In genomic region chr3:44476963-44477311, GRCh38 we compare ENCODE assay signal across 8 cellular contexts. TPM values are rescaled to one million over a fixed set of nuclear protein-coding genes. Genes with fewer than 3 reads are reported as not detected.
DNase-seq lines count a peak whose midpoint lies in the region; ATAC-seq and TF ChIP-seq lines count a peak whose summit lies in the region.

No MANE protein-coding gene starts in this region.

- H3K9ac ChIP-seq in SK-N-MC (ENCODE audit: insufficient read length) (peak overlapping the region; percentile 75), rectal smooth muscle tissue (ENCODE audit: low read length) (no peak overlapping the region)

- H3K36me3 ChIP-seq in SK-N-MC (ENCODE audit: insufficient read depth, low read length): no peaks in the 10 kb centered on the region
- H3K36me3 ChIP-seq in rectal smooth muscle tissue (ENCODE audit: control insufficient read depth, insufficient read depth, low read length): no peaks in the 10 kb centered on the region

- no peak for ATAC-seq in GM21360 (IDR thresholded peaks at IDR 0.05; ENCODE audit: unreplicated experiment)

- DNase-seq in SK-N-MC (ENCODE audit: low read depth, low spot score): no peak
- no peak for DNase-seq in fibroblast of the aortic adventitia (ENCODE audit: low read depth)
- no peak for DNase-seq in NCI-H1105 treated with DMSO at 0.1 percent for 48 hours (lab: John Stamatoyannopoulos, UW)
- no peak for DNase-seq in NCI-H510A (lab: John Stamatoyannopoulos, UW)
- no peak for DNase-seq in T1000 (lab: John Stamatoyannopoulos, UW)

- H3K4me3 ChIP-seq in GM08714 (ENCODE audit: low read length) (peak overlapping the region; percentile 93), SK-N-MC (peak overlapping the region; percentile 85), fibroblast of the aortic adventitia (ENCODE audit: low read depth, low read length) (peak overlapping the region; percentile 72), rectal smooth muscle tissue (ENCODE audit: low read length) (peak overlapping the region; percentile 82)

- H3K27me3 ChIP-seq in rectal smooth muscle tissue (ENCODE audit: control insufficient read depth, insufficient read depth, low read length): no peaks in the 10 kb centered on the region

- H3K9me3 ChIP-seq in SK-N-MC (ENCODE audit: low read depth, low read length): no peaks in the 10 kb centered on the region

- H3K27ac ChIP-seq in SK-N-MC (peak overlapping the region; percentile 79; the same call in 1 of the 2 replicates), rectal smooth muscle tissue (ENCODE audit: low read depth, low read length) (no peak overlapping the region)

- TF ChIP-seq CTCF in fibroblast of the aortic adventitia (IDR thresholded peaks at IDR 0.05; ENCODE audit: insufficient read depth, low read length): no peak

- peaks cover 3% of the 10 kb centered on the region for H3K4me1 ChIP-seq in rectal smooth muscle tissue (ENCODE audit: control insufficient read depth, insufficient read depth, low read length)

RNA-seq across cellular contexts. Expression of gene ZNF445, which starts 0.5 kb away (rescaled TPM):
- total RNA-seq in fibroblast of the aortic adventitia (ENCODE audit: low replicate concordance): 12.1 and 14.3 TPM in 2 replicates
